12 cellular contexts compared by ENCODE assay signal in the genomic region with DNA sequence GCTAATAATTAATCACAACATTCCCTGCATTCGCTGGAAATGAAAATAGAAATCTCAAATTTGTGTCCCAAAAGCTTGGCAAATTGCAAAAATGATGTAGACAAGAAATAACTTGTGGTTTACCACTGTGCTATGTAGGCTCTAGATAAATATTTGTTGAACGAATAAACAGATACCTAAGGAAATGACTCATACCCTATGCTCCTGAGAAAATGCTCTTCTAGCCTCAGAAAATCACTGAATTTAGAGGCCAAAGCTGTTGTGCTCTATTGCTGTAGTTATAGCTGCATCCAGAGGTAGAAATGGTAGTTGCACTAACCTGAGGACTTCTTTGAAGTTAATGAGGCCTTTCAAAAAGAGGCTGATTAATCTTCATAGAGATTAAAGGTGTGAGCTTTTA.
DNase-seq lines count a peak whose midpoint lies in the region; ATAC-seq, FAIRE-seq and TF ChIP-seq lines count a peak whose summit lies in the region.
"Had no signal": no experiment of that assay in that cellular context is flagged by ENCODE, and none has a peak within 500 bp of the region (broad histone marks: within the 10 kb centered on the region; RNA-seq: fewer than 3 reads in every experiment).

No MANE protein-coding gene starts in this region.

- H3K4me2 ChIP-seq in A549 = peak overlapping the region; percentile 86
- peak overlapping the region; percentile 60 for H3K4me2 ChIP-seq in SK-N-SH

- H3K27me3 ChIP-seq in SK-N-SH (ENCODE audit: insufficient read depth) = peaks cover 4% of the 10 kb centered on the region; the same call in 1 of the 2 replicates

- no peak overlapping the region for H2AFZ ChIP-seq in SK-N-SH (ENCODE audit: low read depth)

- TF ChIP-seq EP300 in A549 (IDR thresholded peaks at IDR 0.05) (peak; percentile 67 to 70; a peak in 3 of 5 replicates), SK-N-SH (IDR thresholded peaks at IDR 0.05; ENCODE audit: borderline replicate concordance in 1 of 2, low read depth in 1 of 2, low read length in 1 of 2) (no peak; a peak in 1 of 4 replicates)

- no peaks in the 10 kb centered on the region for H3K36me3 Mint-ChIP-seq in activated naive CD4-positive, alpha-beta T cell treated with anti-CD3 and anti-CD28 coated beads, Interleukin-2, amount 50 U/mL, for 72 hours
- no peaks in the 10 kb centered on the region for H3K36me3 Mint-ChIP-seq in activated T-cell treated with anti-CD3 and anti-CD28 coated beads, Interleukin-2, amount 50 U/mL, for 72 hours (ENCODE audit: insufficient read depth in 2 of 2)
- H3K36me3 Mint-ChIP-seq: natural killer cell treated with Interleukin-12 subunit alpha and Interleukin-12 subunit beta and Interleukin-15 and Interleukin-18, amount 100 ng/mL, for 72 hours had no signal

- POLR2A ChIA-PET in A549 (lab: Yijun Ruan, JAX) (interaction anchor here (0.6 to 1.9 kb wide), 2 partner anchors 142 to 266 kb away, joined by 3 to 7 read pairs; a partner anchor contains a TSS), HEK293 (lab: Yijun Ruan, JAX) (no interaction called here), SK-N-SH (lab: Yijun Ruan, JAX) (no interaction called here)

- H3K9me3 ChIP-seq in A549 (no peaks in the 10 kb centered on the region), HEK293 (ENCODE audit: control insufficient read depth, insufficient read depth, low read depth, low read length) (no peaks in the 10 kb centered on the region), SK-N-SH (peaks cover 3% of the 10 kb centered on the region; the same call in 1 of the 2 replicates)

- H3K4me1 ChIP-seq in A549 (peaks cover 30% of the 10 kb centered on the region), HEK293 (ENCODE audit: control insufficient read depth, insufficient read depth, low read length) (peaks cover 9% of the 10 kb centered on the region), SK-N-SH (ENCODE audit: control insufficient read depth in 1 of 2, insufficient read depth in 2 of 2, low read depth in 1 of 2, low read length in 1 of 2) (0 out of 4 replicates have a peak, but pooled peaks cover 0 to 9% of the 10 kb centered on the region in 2 experiments)

- H3K9me2 ChIP-seq in SK-N-SH = no peaks in the 10 kb centered on the region

- no peak for TF ChIP-seq POLR2A in A549 (IDR thresholded peaks at IDR 0.05; ENCODE audit: low read length)

- H3K36me3 ChIP-seq in HEK293 (ENCODE audit: control insufficient read depth in 2 of 2, insufficient read depth in 1 of 2, low read length in 2 of 2) = no peaks in the 10 kb centered on the region
- no peaks in the 10 kb centered on the region for H3K36me3 ChIP-seq in SK-N-SH (replicated peaks in 1 of 2; ENCODE audit: control insufficient read depth in 1 of 2, insufficient read depth in 2 of 2, low read length in 1 of 2)

- ATAC-seq in A549 = peak; percentile 100
- ATAC-seq in activated naive CD4-positive, alpha-beta T cell treated with anti-CD3 and anti-CD28 coated beads, Interleukin-2, amount 50 U/mL, for 72 hours = no peak
- ATAC-seq in activated T-cell treated with anti-CD3 and anti-CD28 coated beads, Interleukin-2, amount 50 U/mL, for 72 hours (replicated peaks in 1 of 2) = no peak
- ATAC-seq: natural killer cell treated with Interleukin-12 subunit alpha and Interleukin-12 subunit beta and Interleukin-15 and Interleukin-18, amount 100 ng/mL, for 72 hours had no signal

- no peaks in the 10 kb centered on the region for H3K27me3 Mint-ChIP-seq in activated T-cell treated with anti-CD3 and anti-CD28 coated beads, Interleukin-2, amount 50 U/mL, for 72 hours (ENCODE audit: low read depth)
- H3K27me3 Mint-ChIP-seq: CD4-positive, alpha-beta T cell; natural killer cell treated with Interleukin-12 subunit alpha and Interleukin-12 subunit beta and Interleukin-15 and Interleukin-18, amount 100 ng/mL, for 72 hours had no signal

- peak; percentile 44 for TF ChIP-seq CTCF in A549 (IDR thresholded peaks at IDR 0.05)
- no peak for TF ChIP-seq CTCF in HEK293 (tag by site-specific recombination; IDR thresholded peaks at IDR 0.05)
- TF ChIP-seq CTCF in SK-N-SH (IDR thresholded peaks at IDR 0.05) = peak; percentile 20; the same call in 1 of the 2 replicates

- H3K4me3 ChIP-seq in A549 (no peak overlapping the region), HEK293 (ENCODE audit: low read depth, low read length) (no peak overlapping the region), SK-N-SH (ENCODE audit: low read depth in 2 of 2, low read length in 1 of 2) (no peak overlapping the region)

- H4K20me1 ChIP-seq in SK-N-SH (ENCODE audit: insufficient read depth) = no peaks in the 10 kb centered on the region

- no peaks in the 10 kb centered on the region for H3K79me2 ChIP-seq in SK-N-SH (ENCODE audit: insufficient read depth)

- H3K4me1 Mint-ChIP-seq in activated T-cell treated with anti-CD3 and anti-CD28 coated beads, Interleukin-2, amount 50 U/mL, for 72 hours (ENCODE audit: low read depth) = no peaks in the 10 kb centered on the region

- no peak overlapping the region for H3K9ac ChIP-seq in SK-N-SH

- CTCF ChIA-PET in A549 (lab: Yijun Ruan, JAX) = interaction anchor here (0.8 to 2.0 kb wide), 6 partner anchors 28 to 591 kb away, joined by 3 to 8 read pairs (median 4); a partner anchor contains a TSS
- CTCF ChIA-PET in HEK293 (lab: Yijun Ruan, JAX) = interaction anchor here (0.6 to 1.9 kb wide), 4 partner anchors 9 to 545 kb away, joined by 3 to 5 read pairs (median 3); no protein-coding TSS in a partner anchor
- CTCF ChIA-PET in SK-N-SH (lab: Yijun Ruan, JAX) = interaction anchor here (0.7 to 1.1 kb wide), 2 partner anchors 12 to 184 kb away, joined by 3 to 4 read pairs; no protein-coding TSS in a partner anchor

- H3F3A ChIP-seq in SK-N-SH (replicated peaks; ENCODE audit: insufficient read depth) = peaks cover 15% of the 10 kb centered on the region

- H3K27ac ChIP-seq in A549 (peak overlapping the region; percentile 23 to 74; a peak in 4 of 6 replicates), HEK293 (ENCODE audit: extremely low read depth, low read depth, low read length) (no peak overlapping the region), SK-N-SH (ENCODE audit: low read depth in 2 of 2, low read length in 1 of 2) (no peak overlapping the region)

- DNase-seq in A549 (ENCODE audit: low read depth in 1 of 2, low spot score in 1 of 2) (peak; percentile 51 to 90), SK-N-SH (no peak), fibroblast of the conjunctiva (ENCODE audit: low read depth) (peak; percentile 48), 8988T (no peak), NCI-H1092 treated with DMSO at 0.1 percent for 48 hours (lab: John Stamatoyannopoulos, UW) (no peak)
- DNase-seq in activated naive CD4-positive, alpha-beta T cell treated with anti-CD3 and anti-CD28 coated beads, Interleukin-2, amount 50 U/mL, for 72 hours (ENCODE audit: low spot score in 2 of 2) = no peak
- no peak for DNase-seq in activated T-cell treated with anti-CD3 and anti-CD28 coated beads, Interleukin-2, amount 50 U/mL, for 72 hours
- DNase-seq: activated gamma-delta T cell treated with Interleukin-2 at 50 U/mL for 16 hours; CD4-positive, alpha-beta T cell; NCI-H1092 had no signal

- TF ChIP-seq RAD21 in A549 (conservative IDR thresholded peaks at IDR 0.05 in 1 of 2, IDR thresholded peaks at IDR 0.05 in 1 of 2) (peak; percentile 80 to 83), SK-N-SH (IDR thresholded peaks at IDR 0.05; ENCODE audit: low read length) (0 out of 2 replicates have a peak, but pooled peaks have one; percentile 20)

- no peaks in the 10 kb centered on the region for H3K9me3 Mint-ChIP-seq in activated naive CD4-positive, alpha-beta T cell treated with anti-CD3 and anti-CD28 coated beads, Interleukin-2, amount 50 U/mL, for 72 hours
- no peaks in the 10 kb centered on the region for H3K9me3 Mint-ChIP-seq in activated T-cell treated with anti-CD3 and anti-CD28 coated beads, Interleukin-2, amount 50 U/mL, for 72 hours
- H3K9me3 Mint-ChIP-seq: CD4-positive, alpha-beta T cell; natural killer cell treated with Interleukin-12 subunit alpha and Interleukin-12 subunit beta and Interleukin-15 and Interleukin-18, amount 100 ng/mL, for 72 hours had no signal

- WGBS in A549 (ENCODE audit: missing lambda C conversion rate) = 0% methylated on average over 2 of the region's 2 CpGs
- 0% methylated on average over 2 of the region's 2 CpGs for WGBS in SK-N-SH (ENCODE audit: low lambda C conversion rate)

- peak; percentile 65 for FAIRE-seq in A549 (lab: Jason Lieb, UNC)

- H3K4me3 Mint-ChIP-seq in activated T-cell treated with anti-CD3 and anti-CD28 coated beads, Interleukin-2, amount 50 U/mL, for 72 hours = no peak overlapping the region
- H3K4me3 Mint-ChIP-seq: CD4-positive, alpha-beta T cell; natural killer cell treated with Interleukin-12 subunit alpha and Interleukin-12 subunit beta and Interleukin-15 and Interleukin-18, amount 100 ng/mL, for 72 hours had no signal

- no peak overlapping the region for H3K27ac Mint-ChIP-seq in activated naive CD4-positive, alpha-beta T cell treated with anti-CD3 and anti-CD28 coated beads, Interleukin-2, amount 50 U/mL, for 72 hours
- no peak overlapping the region for H3K27ac Mint-ChIP-seq in activated T-cell treated with anti-CD3 and anti-CD28 coated beads, Interleukin-2, amount 50 U/mL, for 72 hours
- H3K27ac Mint-ChIP-seq: CD4-positive, alpha-beta T cell; natural killer cell treated with Interleukin-12 subunit alpha and Interleukin-12 subunit beta and Interleukin-15 and Interleukin-18, amount 100 ng/mL, for 72 hours had no signal

TF ChIP-seq in A549, 52 proteins besides CTCF, POLR2A, EP300 and RAD21 (continues in another document):
- TF ChIP-seq NPAS2 (CRISPR knock-in tag; IDR thresholded peaks at IDR 0.05; ENCODE audit: borderline replicate concordance) = no peak

TF ChIP-seq in HEK293, 187 proteins besides CTCF, POLR2A, EP300 and RAD21 (continues in another document):
- TF ChIP-seq SALL2 (tag by site-specific recombination; IDR thresholded peaks at IDR 0.05; ENCODE audit: borderline replicate concordance) (0 out of 2 replicates have a peak, but pooled peaks have one; percentile 14), ZBTB48 (tag by site-specific recombination; IDR thresholded peaks at IDR 0.05) (no peak), ZNF433 (tag by site-specific recombination; IDR thresholded peaks at IDR 0.05; ENCODE audit: low read depth) (no peak), ZXDB (tag by site-specific recombination; IDR thresholded peaks at IDR 0.05) (no peak), ZNF404 (tag by site-specific recombination; IDR thresholded peaks at IDR 0.05) (no peak), ZNF350 (tag by site-specific recombination; IDR thresholded peaks at IDR 0.05) (no peak)

TF ChIP-seq in SK-N-SH, 30 proteins besides CTCF, POLR2A, EP300 and RAD21 (continues in another document):
- no peak for TF ChIP-seq EZH2phosphoT487 (IDR thresholded peaks at IDR 0.05; ENCODE audit: borderline replicate concordance, low read depth)
- TF ChIP-seq NFIC (IDR thresholded peaks at IDR 0.05; ENCODE audit: borderline replicate concordance) = no peak

Comparison
In these comparisons a context has a peak if more than half of its experiments do, and no peak if none do; other contexts are left out.
1. ATAC-seq: peak in A549 (2 of 2); none in activated naive CD4-positive, alpha-beta T cell treated with anti-CD3 and anti-CD28 coated beads, Interleukin-2, amount 50 U/mL, for 72 hours (0 of 2) and activated T-cell treated with anti-CD3 and anti-CD28 coated beads, Interleukin-2, amount 50 U/mL, for 72 hours (0 of 2).
2. DNase-seq: peak in A549 (2 of 2) and fibroblast of the conjunctiva (single experiment); none in SK-N-SH (single experiment), 8988T (single experiment), NCI-H1092 treated with DMSO at 0.1 percent for 48 hours (single experiment), activated naive CD4-positive, alpha-beta T cell treated with anti-CD3 and anti-CD28 coated beads, Interleukin-2, amount 50 U/mL, for 72 hours (0 of 2) and activated T-cell treated with anti-CD3 and anti-CD28 coated beads, Interleukin-2, amount 50 U/mL, for 72 hours (0 of 2).
3. H3K27ac ChIP-seq: peak in A549 (2 of 2); none in HEK293 (single experiment) and SK-N-SH (0 of 2).